8 cellular contexts compared by ENCODE assay signal in the genomic region with DNA sequence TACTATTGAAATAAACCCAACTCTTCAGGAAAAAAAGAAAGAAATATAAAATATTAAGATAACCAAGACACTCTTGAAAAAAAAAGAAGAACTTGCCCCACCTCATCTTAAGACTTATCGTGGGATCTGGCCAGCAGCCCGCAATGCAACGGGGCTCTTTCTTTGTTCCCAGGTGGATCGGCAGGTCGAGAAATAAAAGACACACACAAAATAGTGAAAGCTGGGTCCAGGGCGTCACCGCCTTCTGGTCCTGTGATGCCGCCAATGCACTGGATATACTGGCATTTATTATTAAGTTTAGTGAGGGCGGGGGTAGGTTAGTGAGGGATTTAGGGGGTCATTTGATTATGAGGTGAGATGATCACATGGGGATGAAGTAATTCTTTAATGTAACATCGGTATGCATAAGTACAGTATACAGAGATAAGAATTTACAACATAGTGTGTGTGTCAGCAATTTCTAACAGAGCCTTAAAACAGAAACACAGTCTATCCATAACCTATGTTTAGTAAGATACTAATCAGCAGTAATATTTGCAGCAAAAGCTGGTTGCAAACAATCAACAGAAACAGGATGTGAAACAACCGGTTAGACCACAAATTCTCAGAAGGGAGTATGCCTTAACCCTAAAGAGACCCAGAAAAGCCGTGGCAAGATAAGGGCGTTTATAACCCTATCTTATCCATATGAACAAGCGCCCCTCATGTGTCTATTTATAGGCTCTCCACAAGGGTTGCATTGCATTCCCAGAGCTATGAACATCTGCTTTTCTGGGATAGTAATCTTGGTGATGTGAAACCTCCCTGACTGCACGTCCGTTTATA. TPM values are rescaled to one million over a fixed set of nuclear protein-coding genes. Genes with fewer than 3 reads are reported as not detected.
DNase-seq lines count a peak whose midpoint lies in the region; ATAC-seq, FAIRE-seq and TF ChIP-seq lines count a peak whose summit lies in the region.
"Not testable (repeated sequence)": the region's sequence is repeated elsewhere in the genome, so short reads cannot be mapped to it uniquely, and the experiment has no call there.

No MANE protein-coding gene starts in this region.

- peak overlapping the region; percentile 94 for H3K27ac Mint-ChIP-seq in activated naive CD4-positive, alpha-beta T cell treated with anti-CD3 and anti-CD28 coated beads, Interleukin-2, amount 10 ng/mL, durations not matched to agents 7 days and 5 days

- TF ChIP-seq POLR2A in prostate gland (IDR thresholded peaks at IDR 0.05) = not testable (repeated sequence)

- H3K9me3 ChIP-seq in BE2C, prostate gland: not testable (repeated sequence)

- CTCF ChIA-PET in activated naive CD4-positive, alpha-beta T cell treated with anti-CD3 and anti-CD28 coated beads, Interleukin-2, amount 10 ng/mL, durations not matched to agents 7 days and 5 days (lab: Charles Lee) = interaction anchor here (0.6 to 3.9 kb wide), 6 partner anchors 16 to 131 kb away, joined by 3 to 23 read pairs (median 4); a partner anchor contains a TSS

- H3K36me3 Mint-ChIP-seq in activated naive CD4-positive, alpha-beta T cell treated with anti-CD3 and anti-CD28 coated beads, Interleukin-2, amount 10 ng/mL, durations not matched to agents 7 days and 5 days = peaks cover 30% of the 10 kb centered on the region

- not testable (repeated sequence) for H3K9me3 Mint-ChIP-seq in activated naive CD4-positive, alpha-beta T cell treated with anti-CD3 and anti-CD28 coated beads, Interleukin-2, amount 10 ng/mL, durations not matched to agents 7 days and 5 days

- DNase-seq in BE2C (peak; percentile 16), NOMO-1 (lab: John Stamatoyannopoulos, UW; ENCODE audit: unreplicated experiment in 2 of 2) (peak; percentile 73 to 88), T-helper 22 cell (ENCODE audit: low read depth) (peak; percentile 11), fibroblast of villous mesenchyme (ENCODE audit: low read depth) (peak; percentile 86)
- DNase-seq in GM18507 (ENCODE audit: extremely low spot score, insufficient read length, low read depth); prostate gland (ENCODE audit: low spot score): not testable (repeated sequence)
- peak; percentile 63 for DNase-seq in activated naive CD4-positive, alpha-beta T cell treated with anti-CD3 and anti-CD28 coated beads, Interleukin-2, amount 10 ng/mL, durations not matched to agents 7 days and 5 days

- not testable (repeated sequence) for H3K27me3 ChIP-seq in BE2C; prostate gland (replicated peaks; ENCODE audit: insufficient read depth)

- 37% methylated on average over 16 of the region's 16 CpGs for WGBS in prostate gland

- intact Hi-C loops in prostate gland (cut with DNase I) = not testable (repeated sequence)

- H3K27me3 Mint-ChIP-seq in activated naive CD4-positive, alpha-beta T cell treated with anti-CD3 and anti-CD28 coated beads, Interleukin-2, amount 10 ng/mL, durations not matched to agents 7 days and 5 days = not testable (repeated sequence)

- not testable (repeated sequence) for H3K4me1 ChIP-seq in BE2C; prostate gland (replicated peaks)

- H3K36me3 ChIP-seq in BE2C, prostate gland: not testable (repeated sequence)

- peak; percentile 9 for ATAC-seq in HG03432 (IDR thresholded peaks at IDR 0.05; ENCODE audit: unreplicated experiment)

- FAIRE-seq in GM18507 (lab: Jason Lieb, UNC) = peak; percentile 93

- H3K4me1 Mint-ChIP-seq in activated naive CD4-positive, alpha-beta T cell treated with anti-CD3 and anti-CD28 coated beads, Interleukin-2, amount 10 ng/mL, durations not matched to agents 7 days and 5 days = peaks cover 75% of the 10 kb centered on the region

- not testable (repeated sequence) for TF ChIP-seq CTCF in BE2C (IDR thresholded peaks at IDR 0.05; ENCODE audit: low read depth, low read length); fibroblast of villous mesenchyme (IDR thresholded peaks at IDR 0.05; ENCODE audit: insufficient read depth, low read depth, low read length); prostate gland (IDR thresholded peaks at IDR 0.05)

- not testable (repeated sequence) for H3K27ac ChIP-seq in prostate gland

- H3K4me3 ChIP-seq in BE2C (ENCODE audit: low read depth, low read length) (peak overlapping the region; percentile 24), prostate gland (peak overlapping the region; percentile 1 to 4)
- H3K4me3 ChIP-seq in fibroblast of villous mesenchyme (ENCODE audit: low read depth, low read length) = not testable (repeated sequence)

- peak overlapping the region; percentile 84 for H3K4me3 Mint-ChIP-seq in activated naive CD4-positive, alpha-beta T cell treated with anti-CD3 and anti-CD28 coated beads, Interleukin-2, amount 10 ng/mL, durations not matched to agents 7 days and 5 days

RNA-seq across cellular contexts. Expression of a gene that starts 18.5 kb away (rescaled TPM):
- polyA plus RNA-seq in BE2C (2012; ENCODE audit: insufficient read depth, insufficient read length, low read depth) = 3.9 TPM
- total RNA-seq in fibroblast of villous mesenchyme = 5.5 and 7.3 TPM in 2 replicates
- total RNA-seq in prostate gland = 10 to 100 TPM in 1 of 2 donors, 1 to 10 TPM in 1; 5.5 to 16.8 TPM

RNA-seq across cellular contexts. Expression of a gene that starts 18.8 kb away (rescaled TPM):
- polyA plus RNA-seq in BE2C (2012; ENCODE audit: insufficient read depth, insufficient read length, low read depth) = 197 TPM
- total RNA-seq in fibroblast of villous mesenchyme = 50.3 and 55.3 TPM in 2 replicates
- 100 to 1,000 TPM in 1 of 2 donors, 10 to 100 TPM in 1; 89.1 to 131 TPM for total RNA-seq in prostate gland
